In the genomic region with DNA sequence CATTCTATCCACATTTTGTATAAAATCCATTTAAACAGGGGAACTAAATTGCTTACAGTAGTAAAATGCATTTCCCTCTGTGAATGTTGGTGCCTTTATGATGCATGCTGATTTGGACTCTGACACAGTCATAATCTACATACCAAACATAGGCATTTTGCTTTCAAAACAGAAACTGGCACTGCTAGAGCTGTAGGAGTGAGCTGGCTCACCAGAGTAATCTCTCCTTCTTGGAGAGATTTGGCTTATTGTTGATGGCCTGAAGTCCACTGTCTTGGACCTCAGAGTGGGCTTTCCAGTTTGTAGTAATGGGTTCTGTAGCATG, we compare ENCODE assay signal across 12 cellular contexts.
DNase-seq lines count a peak whose midpoint lies in the region; ATAC-seq, FAIRE-seq and TF ChIP-seq lines count a peak whose summit lies in the region.
"Had no signal": no experiment of that assay in that cellular context is flagged by ENCODE, and none has a peak within 500 bp of the region (broad histone marks: within the 10 kb centered on the region; RNA-seq: fewer than 3 reads in every experiment).

No MANE protein-coding gene starts in this region.

- TF ChIP-seq CTCF in HepG2 (CRISPR knock-in tag; IDR thresholded peaks at IDR 0.05) (no peak), natural killer cell (IDR thresholded peaks at IDR 0.05) (no peak)

- peak; percentile 27 for DNase-seq in H4 (ENCODE audit: low spot score)
- DNase-seq in RKO (ENCODE audit: low spot score): peak; percentile 26
- DNase-seq in HepG2 (ENCODE audit: low spot score): no peak
- no peak for DNase-seq in HUDEP-2 (lab: John Stamatoyannopoulos, UW; ENCODE audit: unreplicated experiment in 76 of 76)
- no peak for DNase-seq in natural killer cell
- no peak for DNase-seq in DMS153 (lab: John Stamatoyannopoulos, UW)
- DNase-seq: CD8-positive, alpha-beta memory T cell; MV-4-11; uterus had no signal

- no peak for FAIRE-seq in HepG2 (lab: Jason Lieb, UNC)

- H3K4me2 ChIP-seq in HepG2 (ENCODE audit: low read depth, low read length): no peak overlapping the region

- CTCF ChIA-PET in HepG2 (lab: Yijun Ruan, JAX; ENCODE audit: low intra/inter-chr PET ratio, low total read pairs): no interaction called here

- POLR2A ChIA-PET in HepG2 (lab: Yijun Ruan, JAX): no interaction called here

- H3K79me2 ChIP-seq in HepG2 (ENCODE audit: insufficient read depth, low read length): no peaks in the 10 kb centered on the region

- BruUV-seq in HepG2 (replicated peaks; lab: Mats Ljungman, UMichigan): no TSS peak

- no peaks in the 10 kb centered on the region for H3K9me3 ChIP-seq in HepG2 (ENCODE audit: low read length)
- H3K9me3 ChIP-seq: uterus had no signal

- H3K9me3 Mint-ChIP-seq in natural killer cell: peaks cover 13 to 14% of the 10 kb centered on the region in 2 donors

- H3K36me3 Mint-ChIP-seq in natural killer cell: peaks cover 8% of the 10 kb centered on the region
- H3K36me3 Mint-ChIP-seq: CD8-positive, alpha-beta memory T cell had no signal

- H3K27ac Mint-ChIP-seq in natural killer cell: no peak overlapping the region
- H3K27ac Mint-ChIP-seq: CD8-positive, alpha-beta memory T cell had no signal

- no peak overlapping the region for H3K27ac ChIP-seq in HepG2 (ENCODE audit: extremely low read length, insufficient read depth, low read length)
- H3K27ac ChIP-seq: uterus had no signal

- H3K4me3 Mint-ChIP-seq in natural killer cell: no peak overlapping the region
- H3K4me3 Mint-ChIP-seq: CD8-positive, alpha-beta memory T cell had no signal

- TF ChIP-seq POLR2A in HepG2 (IDR thresholded peaks at IDR 0.05; ENCODE audit: insufficient read depth in 1 of 2, low read depth in 2 of 2, low read length in 2 of 2): no peak

- TF ChIP-seq EP300 in HepG2 (IDR thresholded peaks at IDR 0.05; ENCODE audit: low read depth in 2 of 2, low read length in 2 of 2) (no peak), HepG2 (CRISPR knock-in tag; IDR thresholded peaks at IDR 0.05; ENCODE audit: borderline replicate concordance) (no peak)

- intact Hi-C loops in HepG2 (cut with micrococcal nuclease; ENCODE audit: unreplicated experiment) (no loop called here), natural killer cell (cut with micrococcal nuclease) (no loop called here)

- 0 out of 2 replicates have a peak, but pooled peaks cover 4% of the 10 kb centered on the region for H3K4me1 ChIP-seq in HepG2 (ENCODE audit: insufficient read depth, low read length)
- H3K4me1 ChIP-seq: uterus had no signal

- H3K27me3 Mint-ChIP-seq in natural killer cell (ENCODE audit: low read depth in 2 of 2): no peaks in the 10 kb centered on the region
- H3K27me3 Mint-ChIP-seq: CD8-positive, alpha-beta memory T cell had no signal

- no peaks in the 10 kb centered on the region for H3K4me1 Mint-ChIP-seq in natural killer cell
- H3K4me1 Mint-ChIP-seq: CD8-positive, alpha-beta memory T cell had no signal

- H3K9ac ChIP-seq in HepG2 (ENCODE audit: insufficient read depth, low read depth, low read length): no peak overlapping the region

- H3K27me3 ChIP-seq in HepG2 (ENCODE audit: control insufficient read depth in 1 of 2, insufficient read depth in 2 of 2, low read length in 2 of 2): no peaks in the 10 kb centered on the region
- H3K27me3 ChIP-seq: uterus had no signal

- no peaks in the 10 kb centered on the region for H3K36me3 ChIP-seq in HepG2 (replicated peaks in 1 of 2; ENCODE audit: control insufficient read depth in 1 of 2, insufficient read depth in 2 of 2, low read length in 2 of 2)
- H3K36me3 ChIP-seq: uterus had no signal

- H3K4me3 ChIP-seq in HepG2 (replicated peaks in 1 of 3; ENCODE audit: insufficient read depth in 1 of 3, low read depth in 2 of 3, low read length in 3 of 3): no peak overlapping the region
- H3K4me3 ChIP-seq: lung, uterus had no signal

- peak; percentile 58 for ATAC-seq in GM18502 (IDR thresholded peaks at IDR 0.05; ENCODE audit: poor library complexity, unreplicated experiment)
- ATAC-seq in HepG2: peak; percentile 48; the same call in 1 of the 3 replicates
- ATAC-seq in natural killer cell: no peak
- ATAC-seq in GM19455 (IDR thresholded peaks at IDR 0.05; ENCODE audit: unreplicated experiment): no peak

- no peak overlapping the region for H2AFZ ChIP-seq in HepG2 (ENCODE audit: low read length)

- no peak for TF ChIP-seq RAD21 in HepG2 (CRISPR knock-in tag; IDR thresholded peaks at IDR 0.05)

- in situ Hi-C loops in HepG2 (cut with HindIII; ENCODE audit: extremely low pct_ligation_motif_present, low pct_unique_long_range_greater_than_20kb): no loop called here

- H4K20me1 ChIP-seq in HepG2 (ENCODE audit: insufficient read depth, low read length): no peaks in the 10 kb centered on the region

TF ChIP-seq in HepG2, 621 proteins besides CTCF, POLR2A, EP300 and RAD21:
- TF ChIP-seq SMC3 (IDR thresholded peaks at IDR 0.05; ENCODE audit: low read length): no peak
TF ChIP-seq in HepG2: peak in this region for 0.

Comparison
In these comparisons a context has a peak if more than half of its experiments do, and no peak if none do; other contexts are left out.
1. ATAC-seq: peak in GM18502 (single experiment) and HepG2 (single experiment); none in natural killer cell (0 of 3) and GM19455 (single experiment).
2. DNase-seq: peak in H4 (single experiment) and RKO (single experiment); none in HepG2 (single experiment), HUDEP-2 (0 of 76), natural killer cell (single experiment) and DMS153 (single experiment).